Comparison of ENCODE assay signal across 8 cellular contexts in the genomic region with DNA sequence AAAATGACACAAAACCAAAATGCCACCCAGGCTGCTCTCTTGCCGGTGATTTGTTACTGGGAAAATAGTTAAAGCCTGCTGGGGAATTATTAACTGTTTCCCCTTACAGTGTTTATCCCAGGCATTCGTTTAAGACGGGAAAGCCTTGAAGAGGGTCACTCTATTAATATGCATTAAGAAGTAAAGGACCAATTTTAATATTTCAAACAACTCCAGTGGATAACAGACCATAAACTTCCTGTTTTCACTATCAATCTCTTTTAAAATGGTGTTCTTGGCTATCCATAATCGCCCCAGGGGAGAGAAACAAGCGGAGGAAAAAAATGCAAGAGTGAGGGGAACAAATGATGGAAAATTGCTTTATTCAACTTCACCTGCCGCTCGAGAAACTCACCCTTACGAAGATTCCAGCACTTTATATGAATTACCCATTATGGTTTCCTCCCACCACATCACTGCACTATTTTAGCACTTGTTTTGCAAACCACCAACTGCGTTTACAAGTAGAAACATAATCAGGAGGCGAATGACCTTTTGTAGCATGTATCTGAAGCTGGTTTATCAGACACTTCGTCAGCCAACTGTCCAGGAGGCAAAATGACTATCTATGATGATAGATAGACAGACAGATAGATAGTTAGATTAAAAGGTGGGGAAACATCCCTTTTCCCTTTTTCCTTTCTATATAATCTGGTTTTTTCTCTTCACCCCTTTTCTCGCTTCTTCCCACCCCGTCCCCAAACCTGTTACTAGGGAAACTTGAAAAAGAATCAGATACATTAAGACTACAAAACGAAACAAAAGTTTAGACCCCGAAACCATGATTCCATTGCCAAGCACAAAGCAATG. TPM values are rescaled to one million over a fixed set of nuclear protein-coding genes. Genes with fewer than 3 reads are reported as not detected.
A peak's percentile ranks its signal among the peaks of the same experiment; 100 is the strongest.
DNase-seq lines count a peak whose midpoint lies in the region; ATAC-seq and TF ChIP-seq lines count a peak whose summit lies in the region.

No MANE protein-coding gene starts in this region.

- peak overlapping the region; percentile 78 for H3K4me3 Mint-ChIP-seq in activated B cell treated with CpG ODN at 0.5 μM for 24 hours

- no peaks in the 10 kb centered on the region for H3K36me3 ChIP-seq in iPS-18a (ENCODE audit: control insufficient read depth, low read depth, low read length)
- no peaks in the 10 kb centered on the region for H3K36me3 ChIP-seq in stomach smooth muscle (ENCODE audit: control insufficient read depth in 2 of 2, insufficient read depth in 2 of 2, low read length in 2 of 2)

- no peak for TF ChIP-seq CTCF in activated B cell treated with CpG ODN at 0.5 μM for 24 hours (IDR thresholded peaks at IDR 0.05)
- no peak for TF ChIP-seq CTCF in GM10266 (IDR thresholded peaks at IDR 0.05; ENCODE audit: control insufficient read depth, insufficient read depth, low read depth, missing control alignments)

- H3K4me3 ChIP-seq in iPS-18a (ENCODE audit: low read length) (peak overlapping the region; percentile 96), stomach smooth muscle (ENCODE audit: low read length in 2 of 2) (peak overlapping the region; percentile 75 to 85)

- no peak overlapping the region for H3K27ac Mint-ChIP-seq in activated B cell treated with CpG ODN at 0.5 μM for 24 hours

- CTCF ChIA-PET in activated B cell treated with CpG ODN at 0.5 μM for 24 hours (lab: Charles Lee): no interaction called here

- H3K4me1 Mint-ChIP-seq in activated B cell treated with CpG ODN at 0.5 μM for 24 hours: peaks cover 21% of the 10 kb centered on the region

- intact Hi-C loops in activated B cell treated with CpG ODN at 0.5 μM for 24 hours (cut with micrococcal nuclease): no loop called here

- H3K9me3 Mint-ChIP-seq in activated B cell treated with CpG ODN at 0.5 μM for 24 hours: no peaks in the 10 kb centered on the region

- no peak for ATAC-seq in activated B cell treated with CpG ODN at 0.5 μM for 24 hours (ENCODE audit: low read depth)
- no peak for ATAC-seq in activated CD4-positive, CD25-positive, alpha-beta regulatory T cell treated with anti-CD3 and anti-CD28 coated beads, Interleukin-2, amount 50 U/mL, for 24 hours

- no peak overlapping the region for H3K27ac ChIP-seq in iPS-18a (ENCODE audit: low read length)
- peak overlapping the region; percentile 25 for H3K27ac ChIP-seq in stomach smooth muscle (ENCODE audit: low read length)

- H3K27me3 ChIP-seq in iPS-18a (ENCODE audit: control insufficient read depth, insufficient read depth, low read length) (peaks cover 62% of the 10 kb centered on the region), stomach smooth muscle (ENCODE audit: control insufficient read depth in 1 of 2, insufficient read depth in 2 of 2, low read length in 2 of 2) (peaks cover 2 to 5% of the 10 kb centered on the region in 2 donors)

- peaks cover 33% of the 10 kb centered on the region for H3K27me3 Mint-ChIP-seq in activated B cell treated with CpG ODN at 0.5 μM for 24 hours

- DNase-seq in NCI-H2107 treated with DMSO at 0.1 percent for 48 hours (lab: John Stamatoyannopoulos, UW; ENCODE audit: unreplicated experiment) (peak; percentile 52), NCI-H2107 (lab: John Stamatoyannopoulos, UW) (no peak), activated B cell treated with CpG ODN at 0.5 μM for 24 hours (no peak), DMS114 treated with DMSO at 0.1 percent for 48 hours (lab: John Stamatoyannopoulos, UW; ENCODE audit: unreplicated experiment) (no peak), GM10266 (ENCODE audit: extremely low spot score) (no peak)

- H3K36me3 Mint-ChIP-seq in activated B cell treated with CpG ODN at 0.5 μM for 24 hours (ENCODE audit: low read depth): no peaks in the 10 kb centered on the region

- H3K9ac ChIP-seq in iPS-18a (ENCODE audit: low read length) (peak overlapping the region; percentile 34), stomach smooth muscle (ENCODE audit: low read length in 2 of 2) (peak overlapping the region; percentile 29 to 66)

- H3K4me1 ChIP-seq in iPS-18a (ENCODE audit: control insufficient read depth, low read depth, low read length): peaks cover 8% of the 10 kb centered on the region
- no peaks in the 10 kb centered on the region for H3K4me1 ChIP-seq in stomach smooth muscle (ENCODE audit: control insufficient read depth, insufficient read depth, low read length)

- POLR2A ChIA-PET in activated B cell treated with CpG ODN at 0.5 μM for 24 hours (lab: Charles Lee): no interaction called here

- no peaks in the 10 kb centered on the region for H3K9me3 ChIP-seq in iPS-18a (ENCODE audit: control insufficient read depth, low read depth, low read length)
- no peaks in the 10 kb centered on the region for H3K9me3 ChIP-seq in stomach smooth muscle (ENCODE audit: control insufficient read depth in 2 of 2, low read length in 2 of 2)

RNA-seq across cellular contexts. Expression of gene ADGRB3, which starts 1.2 kb away (rescaled TPM):
- total RNA-seq in activated B cell treated with CpG ODN at 0.5 μM for 24 hours: not detected in 2 replicates
